Comparison of ENCODE assay signal across 18 cellular contexts in the genomic region with DNA sequence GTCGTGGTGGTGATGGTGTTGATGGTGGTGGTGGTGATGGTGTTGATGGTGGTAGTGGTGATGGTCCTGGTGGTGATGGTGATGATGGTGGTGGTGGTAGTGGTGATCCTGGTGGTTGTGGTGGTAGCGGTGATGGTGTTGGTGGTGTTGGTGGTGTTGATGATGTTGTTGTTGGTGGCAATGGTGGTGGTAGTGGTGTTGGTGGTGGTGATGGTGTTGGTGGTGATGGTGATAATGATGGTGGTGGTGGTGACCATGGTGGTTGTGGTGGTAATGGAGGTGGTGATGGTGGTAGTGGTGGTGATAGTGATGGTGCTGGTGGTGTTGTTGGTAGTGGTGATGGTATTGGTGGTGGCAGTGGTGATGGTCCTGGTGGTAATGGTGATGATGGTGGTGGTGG. TPM values are rescaled to one million over a fixed set of nuclear protein-coding genes. Genes with fewer than 3 reads are reported as not detected.
DNase-seq lines count a peak whose midpoint lies in the region; ATAC-seq lines count a peak whose summit lies in the region.
"Had no signal": no experiment of that assay in that cellular context is flagged by ENCODE, and none has a peak within 500 bp of the region (broad histone marks: within the 10 kb centered on the region; RNA-seq: fewer than 3 reads in every experiment).

No MANE protein-coding gene starts in this region.

- no peak overlapping the region for H3K4me3 Mint-ChIP-seq in activated naive CD4-positive, alpha-beta T cell treated with anti-CD3 and anti-CD28 coated beads, Interleukin-2, amount 50 U/mL, for 24 hours
- peak overlapping the region; percentile 19 for H3K4me3 Mint-ChIP-seq in activated naive CD8-positive, alpha-beta T cell treated with anti-CD3 and anti-CD28 coated beads, Interleukin-2, amount 10 ng/mL, durations not matched to agents 7 days and 5 days
- no peak overlapping the region for H3K4me3 Mint-ChIP-seq in stimulated activated memory B cell treated with anti-CD40 and anti-IgM and Interleukin-4, amounts not matched to agents 10 μg/mL and 1 μg/mL and 100 μg/mL, for 72 hours

- in situ Hi-C loops in GM23248 (cut with MboI): loop anchor here (10.0 kb wide), 1 partner anchor 549 kb away; no protein-coding TSS in a partner anchor

- no peak overlapping the region for H3K14ac ChIP-seq in mesenchymal stem cell (ENCODE audit: low read length in 2 of 2)

- H4K20me1 ChIP-seq in GM23248 (ENCODE audit: insufficient read depth): no peaks in the 10 kb centered on the region

- no peak overlapping the region for H4K8ac ChIP-seq in mesenchymal stem cell (ENCODE audit: low read length)

- peaks cover 5% of the 10 kb centered on the region for H3K9me3 Mint-ChIP-seq in activated naive CD4-positive, alpha-beta T cell treated with anti-CD3 and anti-CD28 coated beads, Interleukin-2, amount 50 U/mL, for 24 hours
- H3K9me3 Mint-ChIP-seq in activated naive CD8-positive, alpha-beta T cell treated with anti-CD3 and anti-CD28 coated beads, Interleukin-2, amount 10 ng/mL, durations not matched to agents 7 days and 5 days: peaks cover 14% of the 10 kb centered on the region
- H3K9me3 Mint-ChIP-seq in stimulated activated memory B cell treated with anti-CD40 and anti-IgM and Interleukin-4, amounts not matched to agents 10 μg/mL and 1 μg/mL and 100 μg/mL, for 72 hours: peaks cover 13% of the 10 kb centered on the region

- peaks cover 19% of the 10 kb centered on the region for H3K4me1 Mint-ChIP-seq in activated naive CD4-positive, alpha-beta T cell treated with anti-CD3 and anti-CD28 coated beads, Interleukin-2, amount 50 U/mL, for 24 hours
- peaks cover 5% of the 10 kb centered on the region for H3K4me1 Mint-ChIP-seq in activated naive CD8-positive, alpha-beta T cell treated with anti-CD3 and anti-CD28 coated beads, Interleukin-2, amount 10 ng/mL, durations not matched to agents 7 days and 5 days
- peaks cover 37% of the 10 kb centered on the region for H3K4me1 Mint-ChIP-seq in stimulated activated memory B cell treated with anti-CD40 and anti-IgM and Interleukin-4, amounts not matched to agents 10 μg/mL and 1 μg/mL and 100 μg/mL, for 72 hours

- H2AFZ ChIP-seq in mesenchymal stem cell (ENCODE audit: low read depth, low read length) (no peak overlapping the region), GM23248 (no peak overlapping the region)

- no peaks in the 10 kb centered on the region for H3K79me2 ChIP-seq in GM23248 (ENCODE audit: insufficient read depth)

- no peak overlapping the region for H2BK12ac ChIP-seq in mesenchymal stem cell (ENCODE audit: low read length in 2 of 2)

- H3K4me3 ChIP-seq in mesenchymal stem cell (ENCODE audit: insufficient read depth in 1 of 2, low read depth in 1 of 2, low read length in 2 of 2) (peak overlapping the region in 1 of 2 experiments; percentile 23), GM23248 (no peak overlapping the region)
- H3K4me3 ChIP-seq: MG63 had no signal

- H3K36me3 ChIP-seq in mesenchymal stem cell (ENCODE audit: control insufficient read depth in 1 of 2, insufficient read depth in 2 of 2, low read depth in 1 of 2, low read length in 2 of 2) (no peaks in the 10 kb centered on the region), GM23248 (ENCODE audit: low read depth) (no peaks in the 10 kb centered on the region)
- H3K36me3 ChIP-seq: MG63 had no signal

- no peaks in the 10 kb centered on the region for H3K9me3 ChIP-seq in mesenchymal stem cell (ENCODE audit: control insufficient read depth, low read length)
- no peaks in the 10 kb centered on the region for H3K9me3 ChIP-seq in GM23248 (ENCODE audit: low read depth)
- H3K9me3 ChIP-seq: Caco-2, MG63 had no signal

- 94% methylated on average over 2 of the region's 2 CpGs for WGBS in mesenchymal stem cell
- 66 to 87% methylated on average over 2 of the region's 2 CpGs for WGBS in GM23248 (ENCODE audit: low coverage in 1 of 2, low lambda C conversion rate in 2 of 2, missing lambda C conversion rate in 2 of 2), 2 experiments

- H3K9me2 ChIP-seq in GM23248 (ENCODE audit: insufficient read depth): no peaks in the 10 kb centered on the region

- no peak overlapping the region for H2BK15ac ChIP-seq in mesenchymal stem cell (ENCODE audit: low read depth, poor library complexity, severe bottlenecking)

- H3K4me1 ChIP-seq in mesenchymal stem cell (ENCODE audit: control insufficient read depth, insufficient read depth, low read depth, low read length) (peaks cover 8% of the 10 kb centered on the region), GM23248 (ENCODE audit: insufficient read depth) (peaks cover 8% of the 10 kb centered on the region)
- H3K4me1 ChIP-seq: Caco-2 had no signal

- no peak overlapping the region for H2BK5ac ChIP-seq in mesenchymal stem cell (ENCODE audit: low read depth, low read length, poor library complexity, severe bottlenecking)

- no peak for ATAC-seq in activated naive CD8-positive, alpha-beta T cell treated with anti-CD3 and anti-CD28 coated beads, Interleukin-2, amount 10 ng/mL, durations not matched to agents 7 days and 5 days (ENCODE audit: low read depth)
- no peak for ATAC-seq in stimulated activated memory B cell treated with anti-CD40 and anti-IgM and Interleukin-4, amounts not matched to agents 10 μg/mL and 1 μg/mL and 100 μg/mL, for 72 hours
- ATAC-seq: Right ventricle myocardium inferior had no signal

- no peak overlapping the region for H3K27ac ChIP-seq in mesenchymal stem cell (ENCODE audit: low read length, poor library complexity, severe bottlenecking)
- H3K27ac ChIP-seq in GM23248: no peak overlapping the region
- H3K27ac ChIP-seq: HL-60 had no signal

- H3K27ac Mint-ChIP-seq in activated naive CD4-positive, alpha-beta T cell treated with anti-CD3 and anti-CD28 coated beads, Interleukin-2, amount 50 U/mL, for 24 hours: peak overlapping the region; percentile 82
- H3K27ac Mint-ChIP-seq in activated naive CD8-positive, alpha-beta T cell treated with anti-CD3 and anti-CD28 coated beads, Interleukin-2, amount 10 ng/mL, durations not matched to agents 7 days and 5 days: peak overlapping the region; percentile 72
- peak overlapping the region; percentile 45 for H3K27ac Mint-ChIP-seq in stimulated activated memory B cell treated with anti-CD40 and anti-IgM and Interleukin-4, amounts not matched to agents 10 μg/mL and 1 μg/mL and 100 μg/mL, for 72 hours

- no peaks in the 10 kb centered on the region for H3K27me3 Mint-ChIP-seq in activated naive CD4-positive, alpha-beta T cell treated with anti-CD3 and anti-CD28 coated beads, Interleukin-2, amount 50 U/mL, for 24 hours
- peaks cover 4% of the 10 kb centered on the region for H3K27me3 Mint-ChIP-seq in activated naive CD8-positive, alpha-beta T cell treated with anti-CD3 and anti-CD28 coated beads, Interleukin-2, amount 10 ng/mL, durations not matched to agents 7 days and 5 days
- no peaks in the 10 kb centered on the region for H3K27me3 Mint-ChIP-seq in stimulated activated memory B cell treated with anti-CD40 and anti-IgM and Interleukin-4, amounts not matched to agents 10 μg/mL and 1 μg/mL and 100 μg/mL, for 72 hours

- POLR2A ChIA-PET in activated naive CD8-positive, alpha-beta T cell treated with anti-CD3 and anti-CD28 coated beads, Interleukin-2, amount 10 ng/mL, durations not matched to agents 7 days and 5 days (lab: Charles Lee): interaction anchor here (1.0 kb wide), 1 partner anchor 10 kb away, joined by 3 read pairs; no protein-coding TSS in a partner anchor

- no peak overlapping the region for H2AK5ac ChIP-seq in mesenchymal stem cell (ENCODE audit: low read length, severe bottlenecking)

- H3K4me2 ChIP-seq in mesenchymal stem cell (ENCODE audit: low read length, poor library complexity, severe bottlenecking) (no peak overlapping the region), GM23248 (ENCODE audit: unreplicated experiment) (no peak overlapping the region)

- H3K79me1 ChIP-seq in mesenchymal stem cell (replicated peaks; ENCODE audit: low read length, poor library complexity, severe bottlenecking): no peaks in the 10 kb centered on the region

- no peak overlapping the region for H2BK120ac ChIP-seq in mesenchymal stem cell (ENCODE audit: low read depth, low read length)

- H4K91ac ChIP-seq in mesenchymal stem cell (ENCODE audit: low read length): peak overlapping the region; percentile 11

- no peak overlapping the region for H3K18ac ChIP-seq in mesenchymal stem cell (ENCODE audit: low read depth in 1 of 2, low read length in 2 of 2)

- no peak overlapping the region for H3K4ac ChIP-seq in mesenchymal stem cell (ENCODE audit: low read depth in 1 of 2, low read length in 2 of 2)

- no peak for DNase-seq in activated naive CD4-positive, alpha-beta T cell treated with Interleukin-2 at 50 U/mL for 16 hours
- no peak for DNase-seq in activated naive CD8-positive, alpha-beta T cell treated with anti-CD3 and anti-CD28 coated beads, Interleukin-2, amount 10 ng/mL, durations not matched to agents 7 days and 5 days
- no peak for DNase-seq in mesenchymal stem cell
- no peak for DNase-seq in DMS53 treated with DMSO at 0.1 percent for 48 hours (lab: John Stamatoyannopoulos, UW; ENCODE audit: unreplicated experiment)
- no peak for DNase-seq in GM23248
- no peak for DNase-seq in nucleus accumbens (lab: John Stamatoyannopoulos, UW)
- DNase-seq: Caco-2, HCEC 1CT, KG1, MG63, NCI-H1092 treated with DMSO at 0.1 percent for 48 hours, NCI-H1694 treated with DMSO at 0.1 percent for 48 hours, NCI-H446 had no signal

- H3K9ac ChIP-seq in mesenchymal stem cell (ENCODE audit: low read length) (no peak overlapping the region), GM23248 (no peak overlapping the region)

- H3K36me3 Mint-ChIP-seq in activated naive CD4-positive, alpha-beta T cell treated with anti-CD3 and anti-CD28 coated beads, Interleukin-2, amount 50 U/mL, for 24 hours: no peaks in the 10 kb centered on the region
- no peaks in the 10 kb centered on the region for H3K36me3 Mint-ChIP-seq in activated naive CD8-positive, alpha-beta T cell treated with anti-CD3 and anti-CD28 coated beads, Interleukin-2, amount 10 ng/mL, durations not matched to agents 7 days and 5 days
- peaks cover 8% of the 10 kb centered on the region for H3K36me3 Mint-ChIP-seq in stimulated activated memory B cell treated with anti-CD40 and anti-IgM and Interleukin-4, amounts not matched to agents 10 μg/mL and 1 μg/mL and 100 μg/mL, for 72 hours

- H3K27me3 ChIP-seq in mesenchymal stem cell (ENCODE audit: control insufficient read depth in 1 of 2, insufficient read depth in 1 of 2, low read length in 2 of 2) (peaks cover 0 to 9% of the 10 kb centered on the region in 2 experiments), GM23248 (replicated peaks; ENCODE audit: insufficient read depth) (no peaks in the 10 kb centered on the region)
- H3K27me3 ChIP-seq: MG63 had no signal

- peaks cover 10% of the 10 kb centered on the region; the same call in 1 of the 2 replicates for H3F3A ChIP-seq in GM23248 (ENCODE audit: insufficient read depth)

- H3K23ac ChIP-seq in mesenchymal stem cell (ENCODE audit: low read length in 2 of 2): no peak overlapping the region

RNA-seq across cellular contexts. Expression of gene TLR10, which starts 49.1 kb away (rescaled TPM):
- under 1 TPM; 0.25 to 0.26 TPM for total RNA-seq in activated naive CD8-positive, alpha-beta T cell treated with anti-CD3 and anti-CD28 coated beads, Interleukin-2, amount 10 ng/mL, durations not matched to agents 7 days and 5 days
- not detected for polyA plus RNA-seq in mesenchymal stem cell (2013, experiment 1 of 2)
- polyA plus RNA-seq in mesenchymal stem cell (2013, experiment 2 of 2): not detected
- total RNA-seq in GM23248 (2014; rRNA removed; shearing (Covaris generic)): not detected in 2 replicates
- polyA plus RNA-seq in GM23248 (2016; fragmentation: Nextera tagmentation; extraction: Ambion mirVana): not detected in 2 replicates
- total RNA-seq: A673, Caco-2, Right ventricle myocardium inferior had no signal
